In genomic region chr1:201221201-201221846, GRCh38 we compare ENCODE assay signal across 17 cellular contexts. TPM values are rescaled to one million over a fixed set of nuclear protein-coding genes. Genes with fewer than 3 reads are reported as not detected.
"Had no signal": no experiment of that assay in that cellular context is flagged by ENCODE, and none has a peak within 500 bp of the region (broad histone marks: within the 10 kb centered on the region; RNA-seq: fewer than 3 reads in every experiment).

No MANE protein-coding gene starts in this region.

- ATAC-seq: naive thymus-derived CD8-positive, alpha-beta T cell; stimulated activated naive CD8-positive, alpha-beta T cell treated with anti-CD3 and anti-CD28 coated beads, Interleukin-15, Interleukin-2, amounts not matched to agents 100 U/mL and 50 U/mL, for 24 hours had no signal

- H3K4me1 ChIP-seq: prostate gland, SJCRH30 had no signal

- H3K27me3 ChIP-seq: right lobe of liver had no signal

- H3K4me3 ChIP-seq: mucosa of descending colon, prostate gland, right lobe of liver, SJCRH30 had no signal

- H3K9me3 ChIP-seq: mucosa of descending colon, prostate gland, right lobe of liver, SJCRH30 had no signal

- H3K4me3 Mint-ChIP-seq: activated naive CD4-positive, alpha-beta T cell treated with anti-CD3 and anti-CD28 coated beads, Interleukin-2, amount 50 U/mL, for 24 hours; activated T-helper 1 cell treated with anti-CD3 and anti-CD28 coated beads, Interleukin-12 subunit alpha, Interleukin-12 subunit beta, Interleukin-2, Interleukin-4 antibody, amounts not matched to agents 30 ng/mL and 10 ng/mL and 1 ng/mL, durations not matched to agents 14 hours and 24 hours and 36 hours; brain; dendritic cell treated with granulocyte-macrophage colony-stimulating factor and Interleukin-4, amounts not matched to agents 40 ng/mL and 50 ng/mL, for 4 days; naive thymus-derived CD8-positive, alpha-beta T cell had no signal

- H3K36me3 ChIP-seq: prostate gland, right lobe of liver, SJCRH30 had no signal

- H3K27me3 Mint-ChIP-seq: activated naive CD4-positive, alpha-beta T cell treated with anti-CD3 and anti-CD28 coated beads, Interleukin-2, amount 50 U/mL, for 24 hours; dendritic cell treated with granulocyte-macrophage colony-stimulating factor and Interleukin-4, amounts not matched to agents 40 ng/mL and 50 ng/mL, for 4 days; naive thymus-derived CD8-positive, alpha-beta T cell had no signal

- H3K4me1 Mint-ChIP-seq: activated naive CD4-positive, alpha-beta T cell treated with anti-CD3 and anti-CD28 coated beads, Interleukin-2, amount 50 U/mL, for 24 hours; brain had no signal

- H3K36me3 Mint-ChIP-seq: activated naive CD4-positive, alpha-beta T cell treated with anti-CD3 and anti-CD28 coated beads, Interleukin-2, amount 50 U/mL, for 24 hours; brain; naive thymus-derived CD8-positive, alpha-beta T cell had no signal

- H3K9me3 Mint-ChIP-seq: activated naive CD4-positive, alpha-beta T cell treated with anti-CD3 and anti-CD28 coated beads, Interleukin-2, amount 50 U/mL, for 24 hours; activated T-helper 1 cell treated with anti-CD3 and anti-CD28 coated beads, Interleukin-12 subunit alpha, Interleukin-12 subunit beta, Interleukin-2, Interleukin-4 antibody, amounts not matched to agents 30 ng/mL and 10 ng/mL and 1 ng/mL, durations not matched to agents 14 hours and 24 hours and 36 hours; brain; dendritic cell treated with granulocyte-macrophage colony-stimulating factor and Interleukin-4, amounts not matched to agents 40 ng/mL and 50 ng/mL, for 4 days; naive thymus-derived CD8-positive, alpha-beta T cell had no signal

- H3K27ac Mint-ChIP-seq: activated naive CD4-positive, alpha-beta T cell treated with anti-CD3 and anti-CD28 coated beads, Interleukin-2, amount 50 U/mL, for 24 hours; activated T-helper 1 cell treated with anti-CD3 and anti-CD28 coated beads, Interleukin-12 subunit alpha, Interleukin-12 subunit beta, Interleukin-2, Interleukin-4 antibody, amounts not matched to agents 30 ng/mL and 10 ng/mL and 1 ng/mL, durations not matched to agents 14 hours and 24 hours and 36 hours; brain; dendritic cell treated with granulocyte-macrophage colony-stimulating factor and Interleukin-4, amounts not matched to agents 40 ng/mL and 50 ng/mL, for 4 days had no signal

- H3K27ac ChIP-seq: prostate gland, right lobe of liver, SJCRH30 had no signal

- DNase-seq: activated CD4-positive, alpha-beta T cell treated with anti-CD3 and anti-CD28 coated beads for 4 hours; erythroblast; hippocampal formation; mammary epithelial cell; naive thymus-derived CD8-positive, alpha-beta T cell; nucleus accumbens; SJCRH30; stimulated activated naive CD8-positive, alpha-beta T cell treated with anti-CD3 and anti-CD28 coated beads, Interleukin-15, Interleukin-2, amounts not matched to agents 100 U/mL and 50 U/mL, for 24 hours; T1000 had no signal

RNA-seq across cellular contexts. Expression of gene IGFN1, which starts 30.7 kb away (rescaled TPM):
- total RNA-seq: activated T-helper 1 cell treated with anti-CD3 and anti-CD28 coated beads, Interleukin-12 subunit alpha, Interleukin-12 subunit beta, Interleukin-2, Interleukin-4 antibody, amounts not matched to agents 30 ng/mL and 10 ng/mL and 1 ng/mL, durations not matched to agents 14 hours and 24 hours and 36 hours; glomerular endothelial cell; naive thymus-derived CD8-positive, alpha-beta T cell; SJCRH30 had no signal
- polyA plus RNA-seq: naive thymus-derived CD8-positive, alpha-beta T cell had no signal
